25 cellular contexts compared by ENCODE assay signal in the genomic region with DNA sequence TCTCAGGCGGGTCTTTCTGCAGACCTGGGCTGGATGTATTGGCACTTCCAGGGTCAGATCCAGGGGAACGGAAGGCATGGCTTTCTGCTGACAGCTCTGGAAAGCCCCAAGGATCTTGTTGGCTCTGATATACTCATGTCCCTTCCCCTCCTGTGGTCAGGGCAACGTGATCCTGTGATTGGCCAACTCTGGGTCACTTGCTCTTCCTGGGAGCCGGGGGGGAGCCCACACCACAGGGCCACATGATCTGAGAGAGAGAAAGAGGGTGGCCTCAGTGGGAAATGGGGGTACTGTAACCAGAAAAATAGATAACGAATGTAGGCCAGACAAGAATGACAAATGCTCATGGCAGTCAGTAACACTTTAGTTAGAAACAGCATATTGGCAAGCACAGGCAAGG.
"Had no signal": no experiment of that assay in that cellular context is flagged by ENCODE, and none has a peak within 500 bp of the region (broad histone marks: within the 10 kb centered on the region; RNA-seq: fewer than 3 reads in every experiment).

No MANE protein-coding gene starts in this region.

- H3K27me3 ChIP-seq: body of pancreas, esophagus squamous epithelium, right lobe of liver, uterus had no signal

- H3K36me3 ChIP-seq: esophagus squamous epithelium, right lobe of liver, thoracic aorta, uterus had no signal

- FAIRE-seq: endometrium, keratinocyte, TTC549 had no signal

- H3K27ac ChIP-seq: body of pancreas, epithelial cell of prostate, esophagus squamous epithelium, right lobe of liver, skin epidermis, thoracic aorta, uterus had no signal

- H3K4me3 ChIP-seq: body of pancreas, esophagus squamous epithelium, right lobe of liver, skin epidermis, thoracic aorta, uterus had no signal

- H3K9me3 ChIP-seq: body of pancreas, esophagus squamous epithelium, right lobe of liver, thoracic aorta, uterus had no signal

- DNase-seq: activated CD4-positive, alpha-beta T cell treated with anti-CD3 and anti-CD28 coated beads, Interleukin-2, amount 10 ng/mL, durations not matched to agents 24 days and 14 days; activated CD4-positive, CD25-positive, alpha-beta regulatory T cell treated with anti-CD3 and anti-CD28 coated beads, Interleukin-2, amount 50 U/mL, for 72 hours; activated CD8-positive, alpha-beta T cell treated with anti-CD3 and anti-CD28 coated beads for 36 hours; activated naive CD8-positive, alpha-beta T cell treated with anti-CD3 and anti-CD28 coated beads, Interleukin-2, amount 50 U/mL, for 24 hours; activated T-cell treated with anti-CD3 and anti-CD28 coated beads, Interleukin-2, amount 50 U/mL, for 4 hours; anterior cingulate cortex; dermis blood vessel endothelial cell; effector CD4-positive, alpha-beta T cell; esophagus squamous epithelium; foreskin melanocyte; left colon; mammary epithelial cell; midbrain; naive thymus-derived CD8-positive, alpha-beta T cell; posterior cingulate gyrus; right lobe of liver; stimulated activated CD4-positive, alpha-beta T cell treated with anti-CD3 and anti-CD28 coated beads, Interleukin-4, amount 100 ng/mL, for 24 hours; uterus had no signal

- H3K4me1 ChIP-seq: body of pancreas, esophagus squamous epithelium, right lobe of liver, uterus had no signal
